ENCODE assay signal across 11 cellular contexts in genomic region chr11:14645985-14646900, GRCh38. TPM values are rescaled to one million over a fixed set of nuclear protein-coding genes. Genes with fewer than 3 reads are reported as not detected.
A peak's percentile ranks its signal among the peaks of the same experiment; 100 is the strongest.
DNase-seq lines count a peak whose midpoint lies in the region; ATAC-seq and TF ChIP-seq lines count a peak whose summit lies in the region.
"Had no signal": no experiment of that assay in that cellular context is flagged by ENCODE, and none has a peak within 500 bp of the region (broad histone marks: within the 10 kb centered on the region; RNA-seq: fewer than 3 reads in every experiment).

No MANE protein-coding gene starts in this region.

- 85% methylated on average over 6 of the region's 6 CpGs for WGBS in mammary epithelial cell (ENCODE audit: low coverage, missing lambda C conversion rate)

- no peaks in the 10 kb centered on the region for H3K9me3 Mint-ChIP-seq in Calu3 (ENCODE audit: low read depth, unreplicated experiment)
- peaks cover 3% of the 10 kb centered on the region for H3K9me3 Mint-ChIP-seq in nephron

- H3K4me3 ChIP-seq in MM.1S (ENCODE audit: low read length) = peak overlapping the region; percentile 76; the same call in 1 of the 2 replicates
- H3K4me3 ChIP-seq in adipocyte (ENCODE audit: low read length) = peak overlapping the region; percentile 91
- no peak overlapping the region for H3K4me3 ChIP-seq in mammary epithelial cell (replicated peaks in 1 of 3; ENCODE audit: insufficient read depth in 1 of 3, low read depth in 2 of 3, low read length in 3 of 3)

- peaks cover 32% of the 10 kb centered on the region for H3K36me3 Mint-ChIP-seq in Calu3 (ENCODE audit: insufficient read depth, unreplicated experiment)
- H3K36me3 Mint-ChIP-seq in nephron (ENCODE audit: low read depth) = peaks cover 8% of the 10 kb centered on the region

- H4K20me1 ChIP-seq in MM.1S (ENCODE audit: insufficient read depth, low read length) (no peaks in the 10 kb centered on the region), mammary epithelial cell (ENCODE audit: insufficient read depth, low read length) (no peaks in the 10 kb centered on the region)

- H3K27ac Mint-ChIP-seq in Calu3 (ENCODE audit: unreplicated experiment) (peak overlapping the region; percentile 57), nephron (no peak overlapping the region)

- H3K79me2 ChIP-seq in MM.1S (ENCODE audit: low read length) (0 out of 2 replicates have a peak, but pooled peaks cover 8% of the 10 kb centered on the region), mammary epithelial cell (ENCODE audit: insufficient read depth, low read length) (no peaks in the 10 kb centered on the region)

- H3K27ac ChIP-seq in MM.1S (ENCODE audit: low read length) (no peak overlapping the region), mammary epithelial cell (ENCODE audit: insufficient read depth, low read depth, low read length) (no peak overlapping the region)
- H3K27ac ChIP-seq: gastrocnemius medialis had no signal

- H3K4me2 ChIP-seq in MM.1S (ENCODE audit: low read depth, low read length) (peak overlapping the region; percentile 78), mammary epithelial cell (ENCODE audit: insufficient read depth, low read depth, low read length) (no peak overlapping the region)

- H3K4me3 Mint-ChIP-seq in Calu3 (ENCODE audit: low read depth, unreplicated experiment) (peak overlapping the region; percentile 95), nephron (peak overlapping the region; percentile 60 to 90 (median 69))

- in situ Hi-C loops in mammary epithelial cell (cut with MboI; ENCODE audit: low sequenced_read_pairs in 2 of 2) = no loop called here

- intact Hi-C loops in Calu3 (cut with micrococcal nuclease; ENCODE audit: unreplicated experiment) = loop anchor here (2.0 to 10.0 kb wide), 3 partner anchors 109 to 259 kb away; partner anchors contain the start of gene PSMA1
- intact Hi-C loops in mammary epithelial cell (cut with micrococcal nuclease) = no loop called here

- H2AFZ ChIP-seq in MM.1S (ENCODE audit: low read length) = no peak overlapping the region
- no peak overlapping the region for H2AFZ ChIP-seq in mammary epithelial cell (ENCODE audit: low read depth, low read length)

- BruUV-seq in Calu3 (replicated peaks; lab: Mats Ljungman, UMichigan) (no TSS peak), mammary epithelial cell (replicated peaks; lab: Mats Ljungman, UMichigan) (no TSS peak)

- H3K9ac ChIP-seq in MM.1S (ENCODE audit: low read length) = no peak overlapping the region
- peak overlapping the region; percentile 87 for H3K9ac ChIP-seq in adipocyte (ENCODE audit: low read length)
- no peak overlapping the region for H3K9ac ChIP-seq in mammary epithelial cell (ENCODE audit: insufficient read depth, low read length)

- CTCF ChIA-PET in Calu3 (lab: Charles Lee) = interaction anchor here (1.1 kb wide), 1 partner anchor 9 kb away, joined by 3 read pairs; no protein-coding TSS in a partner anchor
- CTCF ChIA-PET in mammary epithelial cell (lab: Charles Lee; ENCODE audit: low non-redundant PET) = interaction anchor here (0.7 kb wide), 1 partner anchor 346 kb away, joined by 4 read pairs; no protein-coding TSS in a partner anchor

- H3K36me3 ChIP-seq in MM.1S (replicated peaks; ENCODE audit: insufficient read depth, low read length) (no peaks in the 10 kb centered on the region), adipocyte (ENCODE audit: control insufficient read depth, insufficient read depth, low read length, severe bottlenecking) (peaks cover 6% of the 10 kb centered on the region), mammary epithelial cell (ENCODE audit: insufficient read depth, low read length) (no peaks in the 10 kb centered on the region)
- H3K36me3 ChIP-seq: gastrocnemius medialis had no signal

- H3F3A ChIP-seq in MM.1S (ENCODE audit: insufficient read depth, low read length) = no peaks in the 10 kb centered on the region

- H3K27me3 ChIP-seq in MM.1S (replicated peaks; ENCODE audit: insufficient read depth, low read length) = no peaks in the 10 kb centered on the region
- no peaks in the 10 kb centered on the region for H3K27me3 ChIP-seq in adipocyte (replicated peaks; ENCODE audit: control insufficient read depth, insufficient read depth, low read length)
- H3K27me3 ChIP-seq in mammary epithelial cell (ENCODE audit: insufficient read depth, low read length) = peaks cover 46% of the 10 kb centered on the region

- H3K4me1 Mint-ChIP-seq in Calu3 (ENCODE audit: low read depth, unreplicated experiment) (peaks cover 22% of the 10 kb centered on the region), nephron (peaks cover 14% of the 10 kb centered on the region)

- DNase-seq in Calu3 = no peak
- DNase-seq in MM.1S = peak; percentile 16
- no peak for DNase-seq in adipocyte (ENCODE audit: low read depth)
- no peak for DNase-seq in kidney glomerular epithelial cell (lab: John Stamatoyannopoulos, UW)
- DNase-seq in COLO668 (lab: John Stamatoyannopoulos, UW; ENCODE audit: unreplicated experiment) = no peak
- no peak for DNase-seq in mammary epithelial cell
- DNase-seq: activated CD8-positive, alpha-beta memory T cell treated with anti-CD3 and anti-CD28 coated beads, Interleukin-2, amount 50 U/mL, for 48 hours; gastrocnemius medialis had no signal

- ATAC-seq in GM21423 (IDR thresholded peaks at IDR 0.05; ENCODE audit: unreplicated experiment) = no peak
- ATAC-seq: gastrocnemius medialis had no signal

- H3K27me3 Mint-ChIP-seq in Calu3 (ENCODE audit: unreplicated experiment) = no peaks in the 10 kb centered on the region
- H3K27me3 Mint-ChIP-seq in nephron (ENCODE audit: low read depth) = peaks cover 46% of the 10 kb centered on the region

- H3K9me3 ChIP-seq in MM.1S (replicated peaks; ENCODE audit: insufficient read depth, low read length) (no peaks in the 10 kb centered on the region), adipocyte (ENCODE audit: control insufficient read depth, low read length) (no peaks in the 10 kb centered on the region), mammary epithelial cell (replicated peaks; ENCODE audit: insufficient read depth, low read length) (no peaks in the 10 kb centered on the region)
- H3K9me3 ChIP-seq: gastrocnemius medialis had no signal

- TF ChIP-seq CTCF in Calu3 (IDR thresholded peaks at IDR 0.05; ENCODE audit: unreplicated experiment) = no peak
- TF ChIP-seq CTCF in MM.1S (IDR thresholded peaks at IDR 0.05; ENCODE audit: low read length) = no peak
- no peak for TF ChIP-seq CTCF in nephron (IDR thresholded peaks at IDR 0.05; ENCODE audit: unreplicated experiment in 3 of 3)
- TF ChIP-seq CTCF in mammary epithelial cell (conservative IDR thresholded peaks at IDR 0.05 in 1 of 2, IDR thresholded peaks at IDR 0.05 in 1 of 2; ENCODE audit: extremely low read depth in 1 of 2, insufficient read depth in 1 of 2, low read depth in 1 of 2, low read length in 2 of 2) = no peak

- H3K4me1 ChIP-seq in MM.1S (ENCODE audit: low read length) (0 out of 2 replicates have a peak, but pooled peaks cover 7% of the 10 kb centered on the region), adipocyte (ENCODE audit: control insufficient read depth, insufficient read depth, low read length) (peaks cover 6% of the 10 kb centered on the region), mammary epithelial cell (ENCODE audit: insufficient read depth, low read length) (peaks cover 14% of the 10 kb centered on the region)
- H3K4me1 ChIP-seq: gastrocnemius medialis had no signal

- dilution Hi-C loops in mammary epithelial cell (cut with HindIII; ENCODE audit: low sequenced_read_pairs) = no loop called here

- H3K9me2 ChIP-seq in MM.1S (replicated peaks; ENCODE audit: insufficient read depth, low read length) = no peaks in the 10 kb centered on the region

RNA-seq across cellular contexts. Expression of gene PDE3B, which starts 2.6 kb away (rescaled TPM):
- total RNA-seq in Calu3 (2022) = 4.5 and 4.6 TPM in 2 replicates
- total RNA-seq in mammary epithelial cell = not detected
- polyA plus RNA-seq in mammary epithelial cell = 0.01 TPM
- polyA minus RNA-seq in mammary epithelial cell = not detected
- total RNA-seq: LHCN-M2 had no signal

Comparison
In these comparisons a context has a peak if more than half of its experiments do, and no peak if none do; other contexts are left out.
1. H3K4me3 ChIP-seq: peak in MM.1S (single experiment) and adipocyte (single experiment); none in mammary epithelial cell (0 of 3).